ENCODE assay signal across 1 cellular context in the genomic region with DNA sequence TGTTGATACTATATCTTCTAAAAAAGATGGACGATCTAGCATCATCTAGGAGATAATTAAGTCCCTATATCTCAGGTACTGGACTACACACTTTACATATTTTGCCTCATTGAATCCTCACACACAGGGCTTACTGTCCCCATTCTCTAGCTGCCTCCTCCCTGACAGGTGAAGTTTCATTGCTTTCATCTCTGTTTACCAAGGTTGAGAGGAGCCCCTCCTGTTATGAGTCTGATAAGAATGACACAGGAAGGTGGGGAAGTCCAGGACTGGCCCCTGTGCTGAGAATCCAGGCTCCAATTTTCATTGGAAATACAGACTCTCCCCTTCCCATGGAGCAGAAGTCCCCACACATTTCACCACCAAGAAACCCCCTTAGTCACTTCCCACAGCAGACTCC.
TF ChIP-seq lines count a peak whose summit lies in the region.

No MANE protein-coding gene starts in this region.

TF ChIP-seq in HepG2, 621 proteins besides CTCF, POLR2A, EP300 and RAD21 (continued from another document and continues in another):
- TF ChIP-seq, protein P1, sequence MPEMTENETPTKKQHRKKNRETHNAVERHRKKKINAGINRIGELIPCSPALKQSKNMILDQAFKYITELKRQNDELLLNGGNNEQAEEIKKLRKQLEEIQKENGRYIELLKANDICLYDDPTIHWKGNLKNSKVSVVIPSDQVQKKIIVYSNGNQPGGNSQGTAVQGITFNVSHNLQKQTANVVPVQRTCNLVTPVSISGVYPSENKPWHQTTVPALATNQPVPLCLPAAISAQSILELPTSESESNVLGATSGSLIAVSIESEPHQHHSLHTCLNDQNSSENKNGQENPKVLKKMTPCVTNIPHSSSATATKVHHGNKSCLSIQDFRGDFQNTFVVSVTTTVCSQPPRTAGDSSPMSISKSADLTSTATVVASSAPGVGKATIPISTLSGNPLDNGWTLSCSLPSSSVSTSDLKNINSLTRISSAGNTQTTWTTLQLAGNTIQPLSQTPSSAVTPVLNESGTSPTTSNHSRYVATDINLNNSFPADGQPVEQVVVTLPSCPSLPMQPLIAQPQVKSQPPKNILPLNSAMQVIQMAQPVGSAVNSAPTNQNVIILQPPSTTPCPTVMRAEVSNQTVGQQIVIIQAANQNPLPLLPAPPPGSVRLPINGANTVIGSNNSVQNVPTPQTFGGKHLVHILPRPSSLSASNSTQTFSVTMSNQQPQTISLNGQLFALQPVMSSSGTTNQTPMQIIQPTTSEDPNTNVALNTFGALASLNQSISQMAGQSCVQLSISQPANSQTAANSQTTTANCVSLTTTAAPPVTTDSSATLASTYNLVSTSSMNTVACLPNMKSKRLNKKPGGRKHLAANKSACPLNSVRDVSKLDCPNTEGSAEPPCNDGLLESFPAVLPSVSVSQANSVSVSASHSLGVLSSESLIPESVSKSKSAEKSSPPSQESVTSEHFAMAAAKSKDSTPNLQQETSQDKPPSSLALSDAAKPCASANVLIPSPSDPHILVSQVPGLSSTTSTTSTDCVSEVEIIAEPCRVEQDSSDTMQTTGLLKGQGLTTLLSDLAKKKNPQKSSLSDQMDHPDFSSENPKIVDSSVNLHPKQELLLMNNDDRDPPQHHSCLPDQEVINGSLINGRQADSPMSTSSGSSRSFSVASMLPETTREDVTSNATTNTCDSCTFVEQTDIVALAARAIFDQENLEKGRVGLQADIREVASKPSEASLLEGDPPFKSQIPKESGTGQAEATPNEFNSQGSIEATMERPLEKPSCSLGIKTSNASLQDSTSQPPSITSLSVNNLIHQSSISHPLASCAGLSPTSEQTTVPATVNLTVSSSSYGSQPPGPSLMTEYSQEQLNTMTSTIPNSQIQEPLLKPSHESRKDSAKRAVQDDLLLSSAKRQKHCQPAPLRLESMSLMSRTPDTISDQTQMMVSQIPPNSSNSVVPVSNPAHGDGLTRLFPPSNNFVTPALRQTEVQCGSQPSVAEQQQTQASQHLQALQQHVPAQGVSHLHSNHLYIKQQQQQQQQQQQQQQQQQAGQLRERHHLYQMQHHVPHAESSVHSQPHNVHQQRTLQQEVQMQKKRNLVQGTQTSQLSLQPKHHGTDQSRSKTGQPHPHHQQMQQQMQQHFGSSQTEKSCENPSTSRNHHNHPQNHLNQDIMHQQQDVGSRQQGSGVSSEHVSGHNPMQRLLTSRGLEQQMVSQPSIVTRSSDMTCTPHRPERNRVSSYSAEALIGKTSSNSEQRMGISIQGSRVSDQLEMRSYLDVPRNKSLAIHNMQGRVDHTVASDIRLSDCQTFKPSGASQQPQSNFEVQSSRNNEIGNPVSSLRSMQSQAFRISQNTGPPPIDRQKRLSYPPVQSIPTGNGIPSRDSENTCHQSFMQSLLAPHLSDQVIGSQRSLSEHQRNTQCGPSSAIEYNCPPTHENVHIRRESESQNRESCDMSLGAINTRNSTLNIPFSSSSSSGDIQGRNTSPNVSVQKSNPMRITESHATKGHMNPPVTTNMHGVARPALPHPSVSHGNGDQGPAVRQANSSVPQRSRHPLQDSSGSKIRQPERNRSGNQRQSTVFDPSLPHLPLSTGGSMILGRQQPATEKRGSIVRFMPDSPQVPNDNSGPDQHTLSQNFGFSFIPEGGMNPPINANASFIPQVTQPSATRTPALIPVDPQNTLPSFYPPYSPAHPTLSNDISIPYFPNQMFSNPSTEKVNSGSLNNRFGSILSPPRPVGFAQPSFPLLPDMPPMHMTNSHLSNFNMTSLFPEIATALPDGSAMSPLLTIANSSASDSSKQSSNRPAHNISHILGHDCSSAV (CRISPR knock-in tag; IDR thresholded peaks at IDR 0.05; ENCODE audit: borderline replicate concordance): no peak
- TF ChIP-seq NR2F1 (CRISPR knock-in tag; IDR thresholded peaks at IDR 0.05) (peak in 1 of 2 experiments; percentile 16; a peak in 1 of 4 replicates), ZBTB33 (CRISPR knock-in tag; IDR thresholded peaks at IDR 0.05) (peak; percentile 40; the same call in 1 of the 2 replicates), IKZF1 (IDR thresholded peaks at IDR 0.05) (no peak), CREB1 (IDR thresholded peaks at IDR 0.05) (no peak), CREB1 (CRISPR knock-in tag; IDR thresholded peaks at IDR 0.05) (peak; percentile 58; the same call in 1 of the 2 replicates), TAF15 (IDR thresholded peaks at IDR 0.05; ENCODE audit: low read depth, low read length, poor library complexity, severe bottlenecking) (no peak), ESRRA (CRISPR knock-in tag; IDR thresholded peaks at IDR 0.05; ENCODE audit: low read depth) (0 out of 2 replicates have a peak, but pooled peaks have one; percentile 32), RELA (CRISPR knock-in tag; IDR thresholded peaks at IDR 0.05) (peak; percentile 85; the same call in 1 of the 2 replicates), HDAC1 (CRISPR knock-in tag; IDR thresholded peaks at IDR 0.05) (peak; percentile 51; the same call in 1 of the 2 replicates), ZNF549 (CRISPR knock-in tag; IDR thresholded peaks at IDR 0.05) (no peak), TBP (CRISPR knock-in tag; IDR thresholded peaks at IDR 0.05) (no peak), REPIN1 (CRISPR knock-in tag; IDR thresholded peaks at IDR 0.05; ENCODE audit: borderline replicate concordance, low read depth) (peak; percentile 49; the same call in 1 of the 2 replicates), NR2F2 (IDR thresholded peaks at IDR 0.05; ENCODE audit: borderline replicate concordance, low read depth) (peak; percentile 80; the same call in 1 of the 2 replicates), ZFP37 (CRISPR knock-in tag; IDR thresholded peaks at IDR 0.05; ENCODE audit: borderline replicate concordance) (no peak), MED13 (CRISPR knock-in tag; IDR thresholded peaks at IDR 0.05) (peak; percentile 86), KDM2A (CRISPR knock-in tag; IDR thresholded peaks at IDR 0.05; ENCODE audit: borderline replicate concordance, low read depth) (peak; percentile 20; the same call in 1 of the 2 replicates), CERS6 (CRISPR knock-in tag; IDR thresholded peaks at IDR 0.05) (no peak), ZFP36L1 (CRISPR knock-in tag; IDR thresholded peaks at IDR 0.05) (0 out of 2 replicates have a peak, but pooled peaks have one; percentile 23), IRX3 (CRISPR knock-in tag; IDR thresholded peaks at IDR 0.05; ENCODE audit: borderline replicate concordance, low read depth) (no peak), PPARG (CRISPR knock-in tag; conservative IDR thresholded peaks at IDR 0.05) (peak; percentile 80), TCF12 (IDR thresholded peaks at IDR 0.05) (no peak), TCF12 (CRISPR knock-in tag; IDR thresholded peaks at IDR 0.05) (peak; percentile 89; the same call in 1 of the 2 replicates), SPEN (CRISPR knock-in tag; IDR thresholded peaks at IDR 0.05; ENCODE audit: low read depth) (no peak), LCORL (IDR thresholded peaks at IDR 0.05) (no peak), LCORL (CRISPR knock-in tag; IDR thresholded peaks at IDR 0.05) (peak; percentile 67), POGZ (CRISPR knock-in tag; IDR thresholded peaks at IDR 0.05) (peak; percentile 67), SIX4 (CRISPR knock-in tag; IDR thresholded peaks at IDR 0.05) (peak; percentile 79), ERF (CRISPR knock-in tag; IDR thresholded peaks at IDR 0.05) (peak; percentile 72), ZNF431 (CRISPR knock-in tag; IDR thresholded peaks at IDR 0.05; ENCODE audit: borderline replicate concordance, low read depth) (no peak), ZNF503 (CRISPR knock-in tag; IDR thresholded peaks at IDR 0.05) (no peak), EHMT2 (IDR thresholded peaks at IDR 0.05; ENCODE audit: borderline replicate concordance, low read depth, low read length) (no peak), RFX3 (CRISPR knock-in tag; IDR thresholded peaks at IDR 0.05) (no peak), TCF7 (IDR thresholded peaks at IDR 0.05; ENCODE audit: low read depth) (peak; percentile 97)
- TF ChIP-seq, protein P2, sequence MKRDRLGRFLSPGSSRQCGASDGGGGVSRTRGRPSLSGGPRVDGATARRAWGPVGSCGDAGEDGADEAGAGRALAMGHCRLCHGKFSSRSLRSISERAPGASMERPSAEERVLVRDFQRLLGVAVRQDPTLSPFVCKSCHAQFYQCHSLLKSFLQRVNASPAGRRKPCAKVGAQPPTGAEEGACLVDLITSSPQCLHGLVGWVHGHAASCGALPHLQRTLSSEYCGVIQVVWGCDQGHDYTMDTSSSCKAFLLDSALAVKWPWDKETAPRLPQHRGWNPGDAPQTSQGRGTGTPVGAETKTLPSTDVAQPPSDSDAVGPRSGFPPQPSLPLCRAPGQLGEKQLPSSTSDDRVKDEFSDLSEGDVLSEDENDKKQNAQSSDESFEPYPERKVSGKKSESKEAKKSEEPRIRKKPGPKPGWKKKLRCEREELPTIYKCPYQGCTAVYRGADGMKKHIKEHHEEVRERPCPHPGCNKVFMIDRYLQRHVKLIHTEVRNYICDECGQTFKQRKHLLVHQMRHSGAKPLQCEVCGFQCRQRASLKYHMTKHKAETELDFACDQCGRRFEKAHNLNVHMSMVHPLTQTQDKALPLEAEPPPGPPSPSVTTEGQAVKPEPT (CRISPR knock-in tag; IDR thresholded peaks at IDR 0.05; ENCODE audit: low read depth): no peak
- TF ChIP-seq, protein P3, sequence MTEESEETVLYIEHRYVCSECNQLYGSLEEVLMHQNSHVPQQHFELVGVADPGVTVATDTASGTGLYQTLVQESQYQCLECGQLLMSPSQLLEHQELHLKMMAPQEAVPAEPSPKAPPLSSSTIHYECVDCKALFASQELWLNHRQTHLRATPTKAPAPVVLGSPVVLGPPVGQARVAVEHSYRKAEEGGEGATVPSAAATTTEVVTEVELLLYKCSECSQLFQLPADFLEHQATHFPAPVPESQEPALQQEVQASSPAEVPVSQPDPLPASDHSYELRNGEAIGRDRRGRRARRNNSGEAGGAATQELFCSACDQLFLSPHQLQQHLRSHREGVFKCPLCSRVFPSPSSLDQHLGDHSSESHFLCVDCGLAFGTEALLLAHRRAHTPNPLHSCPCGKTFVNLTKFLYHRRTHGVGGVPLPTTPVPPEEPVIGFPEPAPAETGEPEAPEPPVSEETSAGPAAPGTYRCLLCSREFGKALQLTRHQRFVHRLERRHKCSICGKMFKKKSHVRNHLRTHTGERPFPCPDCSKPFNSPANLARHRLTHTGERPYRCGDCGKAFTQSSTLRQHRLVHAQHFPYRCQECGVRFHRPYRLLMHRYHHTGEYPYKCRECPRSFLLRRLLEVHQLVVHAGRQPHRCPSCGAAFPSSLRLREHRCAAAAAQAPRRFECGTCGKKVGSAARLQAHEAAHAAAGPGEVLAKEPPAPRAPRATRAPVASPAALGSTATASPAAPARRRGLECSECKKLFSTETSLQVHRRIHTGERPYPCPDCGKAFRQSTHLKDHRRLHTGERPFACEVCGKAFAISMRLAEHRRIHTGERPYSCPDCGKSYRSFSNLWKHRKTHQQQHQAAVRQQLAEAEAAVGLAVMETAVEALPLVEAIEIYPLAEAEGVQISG (CRISPR knock-in tag; IDR thresholded peaks at IDR 0.05): peak; percentile 22; the same call in 1 of the 2 replicates
- TF ChIP-seq, protein P4, sequence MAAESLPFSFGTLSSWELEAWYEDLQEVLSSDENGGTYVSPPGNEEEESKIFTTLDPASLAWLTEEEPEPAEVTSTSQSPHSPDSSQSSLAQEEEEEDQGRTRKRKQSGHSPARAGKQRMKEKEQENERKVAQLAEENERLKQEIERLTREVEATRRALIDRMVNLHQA (CRISPR knock-in tag; IDR thresholded peaks at IDR 0.05): no peak
- TF ChIP-seq, protein P5, sequence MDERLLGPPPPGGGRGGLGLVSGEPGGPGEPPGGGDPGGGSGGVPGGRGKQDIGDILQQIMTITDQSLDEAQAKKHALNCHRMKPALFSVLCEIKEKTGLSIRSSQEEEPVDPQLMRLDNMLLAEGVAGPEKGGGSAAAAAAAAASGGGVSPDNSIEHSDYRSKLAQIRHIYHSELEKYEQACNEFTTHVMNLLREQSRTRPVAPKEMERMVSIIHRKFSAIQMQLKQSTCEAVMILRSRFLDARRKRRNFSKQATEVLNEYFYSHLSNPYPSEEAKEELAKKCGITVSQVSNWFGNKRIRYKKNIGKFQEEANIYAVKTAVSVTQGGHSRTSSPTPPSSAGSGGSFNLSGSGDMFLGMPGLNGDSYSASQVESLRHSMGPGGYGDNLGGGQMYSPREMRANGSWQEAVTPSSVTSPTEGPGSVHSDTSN (CRISPR knock-in tag; IDR thresholded peaks at IDR 0.05): peak; percentile 59; the same call in 1 of the 2 replicates
- TF ChIP-seq, protein P6, sequence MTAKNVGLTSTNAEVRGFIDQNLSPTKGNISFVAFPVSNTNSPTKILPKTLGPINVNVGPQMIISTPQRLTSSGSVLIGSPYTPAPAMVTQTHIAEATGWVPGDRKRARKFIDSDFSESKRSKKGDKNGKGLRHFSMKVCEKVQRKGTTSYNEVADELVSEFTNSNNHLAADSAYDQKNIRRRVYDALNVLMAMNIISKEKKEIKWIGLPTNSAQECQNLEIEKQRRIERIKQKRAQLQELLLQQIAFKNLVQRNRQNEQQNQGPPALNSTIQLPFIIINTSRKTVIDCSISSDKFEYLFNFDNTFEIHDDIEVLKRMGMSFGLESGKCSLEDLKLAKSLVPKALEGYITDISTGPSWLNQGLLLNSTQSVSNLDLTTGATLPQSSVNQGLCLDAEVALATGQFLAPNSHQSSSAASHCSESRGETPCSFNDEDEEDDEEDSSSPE (CRISPR knock-in tag; IDR thresholded peaks at IDR 0.05): 0 out of 2 replicates have a peak, but pooled peaks have one; percentile 35
